In the genomic region with DNA sequence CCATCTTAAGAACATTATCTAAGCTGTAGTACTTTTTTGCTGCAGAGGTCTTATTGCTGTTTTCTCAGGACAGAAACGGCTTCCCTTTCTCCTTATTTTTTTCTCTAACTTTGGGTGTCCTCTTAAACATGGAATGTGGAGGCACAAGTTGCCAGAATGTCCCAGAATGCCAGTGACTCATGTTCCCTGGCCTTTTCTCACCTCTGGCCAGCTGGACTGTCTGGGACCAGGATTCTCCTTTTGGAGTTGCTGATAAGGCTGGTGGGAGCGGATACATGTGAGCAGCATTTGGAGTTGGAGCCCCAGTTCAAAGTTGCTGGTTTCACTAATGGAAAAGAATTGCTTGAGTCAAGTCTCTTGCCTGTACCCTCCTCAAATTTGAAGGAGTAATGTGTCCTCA, we compare ENCODE assay signal across 19 cellular contexts.
DNase-seq lines count a peak whose midpoint lies in the region; ATAC-seq, FAIRE-seq and TF ChIP-seq lines count a peak whose summit lies in the region.
"Had no signal": no experiment of that assay in that cellular context is flagged by ENCODE, and none has a peak within 500 bp of the region (broad histone marks: within the 10 kb centered on the region; RNA-seq: fewer than 3 reads in every experiment).

No MANE protein-coding gene starts in this region.

- WGBS in smooth muscle cell (ENCODE audit: low lambda C conversion rate) = 23% methylated on average over 2 of the region's 2 CpGs
- 72 to 84% (median 78%) methylated on average over 2 of the region's 2 CpGs for WGBS in small intestine, 3 donors

- no peaks in the 10 kb centered on the region for H3F3A ChIP-seq in smooth muscle cell (ENCODE audit: low read depth)

- DNase-seq in HCEC 1CT = peak; percentile 57
- DNase-seq in chondrocyte (ENCODE audit: low spot score) = no peak
- DNase-seq in left ventricle myocardium inferior = no peak
- no peak for DNase-seq in smooth muscle cell (lab: John Stamatoyannopoulos, UW; ENCODE audit: unreplicated experiment)
- DNase-seq in CD8-positive, alpha-beta T cell = no peak
- DNase-seq in small intestine = no peak
- no peak for DNase-seq in foreskin melanocyte
- DNase-seq: activated CD4-positive, alpha-beta T cell treated with anti-CD3 and anti-CD28 coated beads, Interleukin-2, amount 10 ng/mL, durations not matched to agents 7 days and 5 days; activated T-cell treated with anti-CD3 and anti-CD28 coated beads, Interleukin-2, amount 50 U/mL, for 1 hour; cerebellar nuclear complex; DMS53; NCI-H1105 treated with DMSO at 0.1 percent for 48 hours; stimulated activated CD4-positive, alpha-beta T cell treated with anti-CD3 and anti-CD28 coated beads, Interleukin-4, amount 100 ng/mL, for 1 hour; upper lobe of left lung had no signal

- H3K9me3 Mint-ChIP-seq in chondrocyte (ENCODE audit: low read depth) = no peaks in the 10 kb centered on the region
- no peaks in the 10 kb centered on the region for H3K9me3 Mint-ChIP-seq in CD8-positive, alpha-beta T cell
- H3K9me3 Mint-ChIP-seq: activated CD4-positive, alpha-beta T cell treated with anti-CD3 and anti-CD28 coated beads, Interleukin-2, amount 10 ng/mL, durations not matched to agents 7 days and 5 days; nephron had no signal

- peaks cover 1% of the 10 kb centered on the region for H3K36me3 Mint-ChIP-seq in chondrocyte (ENCODE audit: low read depth)
- peaks cover 52% of the 10 kb centered on the region for H3K36me3 Mint-ChIP-seq in CD8-positive, alpha-beta T cell
- H3K36me3 Mint-ChIP-seq: activated naive CD8-positive, alpha-beta T cell had no signal

- no peak overlapping the region for H3K4me3 ChIP-seq in left ventricle myocardium inferior
- no peak overlapping the region for H3K4me3 ChIP-seq in smooth muscle cell
- no peak overlapping the region for H3K4me3 ChIP-seq in CD8-positive, alpha-beta T cell (ENCODE audit: low read depth, low read length)
- H3K4me3 ChIP-seq in small intestine (ENCODE audit: low read depth in 1 of 2, low read length in 2 of 2) = no peak overlapping the region
- H3K4me3 ChIP-seq: lung, upper lobe of left lung had no signal

- FAIRE-seq in small intestine (lab: Jason Lieb, UNC) = no peak
- FAIRE-seq: H54 had no signal

- H3K27me3 ChIP-seq in left ventricle myocardium inferior (ENCODE audit: low read depth) = no peaks in the 10 kb centered on the region
- no peaks in the 10 kb centered on the region for H3K27me3 ChIP-seq in smooth muscle cell (ENCODE audit: low read depth)
- no peaks in the 10 kb centered on the region for H3K27me3 ChIP-seq in CD8-positive, alpha-beta T cell (ENCODE audit: insufficient read depth, low read length)
- H3K27me3 ChIP-seq in small intestine (ENCODE audit: control insufficient read depth in 2 of 2, insufficient read depth in 2 of 2, low read length in 2 of 2) = no peaks in the 10 kb centered on the region
- H3K27me3 ChIP-seq: upper lobe of left lung had no signal

- no peak overlapping the region for H3K9ac ChIP-seq in smooth muscle cell (ENCODE audit: low read depth)

- peaks cover 47% of the 10 kb centered on the region for H3K4me1 Mint-ChIP-seq in chondrocyte (ENCODE audit: low read depth)
- H3K4me1 Mint-ChIP-seq in CD8-positive, alpha-beta T cell (ENCODE audit: low read depth) = peaks cover 6% of the 10 kb centered on the region

- no peak for ATAC-seq in GM19328 (IDR thresholded peaks at IDR 0.05; ENCODE audit: unreplicated experiment)
- no peak for ATAC-seq in CD8-positive, alpha-beta T cell

- TF ChIP-seq CTCF in chondrocyte (IDR thresholded peaks at IDR 0.05) = no peak
- TF ChIP-seq CTCF in left ventricle myocardium inferior (IDR thresholded peaks at IDR 0.05; ENCODE audit: borderline replicate concordance) = no peak
- no peak for TF ChIP-seq CTCF in smooth muscle cell (IDR thresholded peaks at IDR 0.05; ENCODE audit: borderline replicate concordance, insufficient read depth, poor library complexity, severe bottlenecking)
- no peak for TF ChIP-seq CTCF in CD8-positive, alpha-beta T cell (IDR thresholded peaks at IDR 0.05)

- H4K20me1 ChIP-seq in smooth muscle cell (ENCODE audit: low read depth) = no peaks in the 10 kb centered on the region

- H3K27ac Mint-ChIP-seq in chondrocyte (ENCODE audit: unreplicated experiment) = peak overlapping the region; percentile 91
- no peak overlapping the region for H3K27ac Mint-ChIP-seq in CD8-positive, alpha-beta T cell
- H3K27ac Mint-ChIP-seq: activated CD4-positive, alpha-beta T cell treated with anti-CD3 and anti-CD28 coated beads, Interleukin-2, amount 10 ng/mL, durations not matched to agents 7 days and 5 days; activated naive CD8-positive, alpha-beta T cell; nephron had no signal

- POLR2A ChIA-PET in CD8-positive, alpha-beta T cell (lab: Charles Lee) = interaction anchor here (1.4 kb wide), 1 partner anchor 113 kb away, joined by 3 read pairs; no protein-coding TSS in a partner anchor

- no peaks in the 10 kb centered on the region for H3K79me2 ChIP-seq in smooth muscle cell (ENCODE audit: low read depth)

- H3K4me3 Mint-ChIP-seq in chondrocyte (ENCODE audit: unreplicated experiment) = no peak overlapping the region
- no peak overlapping the region for H3K4me3 Mint-ChIP-seq in CD8-positive, alpha-beta T cell
- H3K4me3 Mint-ChIP-seq: activated CD4-positive, alpha-beta T cell treated with anti-CD3 and anti-CD28 coated beads, Interleukin-2, amount 10 ng/mL, durations not matched to agents 7 days and 5 days; activated naive CD8-positive, alpha-beta T cell; nephron had no signal

- H3K36me3 ChIP-seq in left ventricle myocardium inferior (peaks cover 15% of the 10 kb centered on the region), smooth muscle cell (ENCODE audit: low read depth) (no peaks in the 10 kb centered on the region), small intestine (ENCODE audit: control insufficient read depth in 2 of 2, insufficient read depth in 2 of 2, low read length in 2 of 2) (peaks cover 0 to 15% of the 10 kb centered on the region in 2 donors)
- no peaks in the 10 kb centered on the region for H3K36me3 ChIP-seq in CD8-positive, alpha-beta T cell (ENCODE audit: insufficient read depth, low read length)

- H3K4me1 ChIP-seq in left ventricle myocardium inferior = peaks cover 89% of the 10 kb centered on the region
- peaks cover 12% of the 10 kb centered on the region for H3K4me1 ChIP-seq in smooth muscle cell (ENCODE audit: low read depth)
- no peaks in the 10 kb centered on the region for H3K4me1 ChIP-seq in CD8-positive, alpha-beta T cell (ENCODE audit: insufficient read depth, low read length)
- peaks cover 4% of the 10 kb centered on the region in 2 donors for H3K4me1 ChIP-seq in small intestine (ENCODE audit: control insufficient read depth in 2 of 2, insufficient read depth in 1 of 2, low read depth in 1 of 2, low read length in 1 of 2)

- H3K27ac ChIP-seq in left ventricle myocardium inferior (replicated peaks) = peak overlapping the region; percentile 81
- peak overlapping the region; percentile 11 for H3K27ac ChIP-seq in smooth muscle cell (ENCODE audit: low read depth)
- no peak overlapping the region for H3K27ac ChIP-seq in CD8-positive, alpha-beta T cell (ENCODE audit: low read depth, low read length)
- no peak overlapping the region for H3K27ac ChIP-seq in small intestine (ENCODE audit: low read depth in 1 of 2, low read length in 1 of 2)

- peak overlapping the region; percentile 47 for H3K4me2 ChIP-seq in smooth muscle cell

- no peaks in the 10 kb centered on the region for H3K27me3 Mint-ChIP-seq in chondrocyte (ENCODE audit: low read depth)
- H3K27me3 Mint-ChIP-seq in CD8-positive, alpha-beta T cell (ENCODE audit: low read depth) = no peaks in the 10 kb centered on the region
- H3K27me3 Mint-ChIP-seq: activated CD4-positive, alpha-beta T cell treated with anti-CD3 and anti-CD28 coated beads, Interleukin-2, amount 10 ng/mL, durations not matched to agents 7 days and 5 days; activated naive CD8-positive, alpha-beta T cell had no signal

- H3K9me3 ChIP-seq in left ventricle myocardium inferior (replicated peaks) (no peaks in the 10 kb centered on the region), smooth muscle cell (replicated peaks; ENCODE audit: low read depth) (no peaks in the 10 kb centered on the region), small intestine (ENCODE audit: control insufficient read depth, low read depth) (no peaks in the 10 kb centered on the region)
- H3K9me3 ChIP-seq in CD8-positive, alpha-beta T cell (ENCODE audit: low read length) = no peaks in the 10 kb centered on the region
- H3K9me3 ChIP-seq: upper lobe of left lung had no signal

- intact Hi-C loops in left ventricle myocardium inferior (cut with micrococcal nuclease) = no loop called here
- intact Hi-C loops in CD8-positive, alpha-beta T cell (cut with DNase I, micrococcal nuclease) = loop anchor here (5.0 to 10.0 kb wide), 2 partner anchors 731 to 888 kb away; no protein-coding TSS in a partner anchor

- no peak overlapping the region for H2AFZ ChIP-seq in smooth muscle cell (ENCODE audit: low read depth)

- CTCF ChIA-PET in CD8-positive, alpha-beta T cell (lab: Charles Lee) = interaction anchor here (0.8 to 15.5 kb wide), 5 partner anchors 30 to 227 kb away, joined by 3 to 269 read pairs (median 41); no protein-coding TSS in a partner anchor

Comparison
In these comparisons a context has a peak if more than half of its experiments do, and no peak if none do; other contexts are left out.
1. H3K27ac ChIP-seq: peak in left ventricle myocardium inferior (single experiment) and smooth muscle cell (single experiment); none in CD8-positive, alpha-beta T cell (single experiment) and small intestine (0 of 2).